In the genomic region with DNA sequence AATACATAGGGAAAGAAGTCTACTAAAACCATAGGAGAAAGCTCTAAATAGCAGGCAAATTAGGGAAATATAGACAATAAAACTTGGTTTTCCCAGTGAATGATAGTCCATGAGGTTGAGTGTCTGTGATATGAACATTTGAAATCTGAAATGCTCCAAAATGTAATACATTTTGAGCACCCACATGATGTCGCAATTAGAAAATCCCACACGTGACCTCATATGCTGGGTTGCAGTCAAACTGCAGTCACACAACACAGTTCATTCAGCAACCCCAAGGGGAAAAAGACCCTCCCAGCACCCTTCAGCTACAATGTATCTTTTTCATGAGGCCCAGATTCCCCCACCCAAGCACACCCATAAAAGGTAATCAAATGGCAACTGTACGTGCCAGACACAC, we compare ENCODE assay signal across 21 cellular contexts.
DNase-seq lines count a peak whose midpoint lies in the region; ATAC-seq, FAIRE-seq and TF ChIP-seq lines count a peak whose summit lies in the region.
"Had no signal": no experiment of that assay in that cellular context is flagged by ENCODE, and none has a peak within 500 bp of the region (broad histone marks: within the 10 kb centered on the region; RNA-seq: fewer than 3 reads in every experiment).

No MANE protein-coding gene starts in this region.

- H3K27me3 ChIP-seq in Caco-2 (replicated peaks; ENCODE audit: control insufficient read depth, insufficient read depth, low read length), result no peaks in the 10 kb centered on the region
- H3K27me3 ChIP-seq in endothelial cell of umbilical vein (ENCODE audit: control insufficient read depth in 2 of 2, insufficient read depth in 2 of 2, low read length in 2 of 2), result no peaks in the 10 kb centered on the region
- H3K27me3 ChIP-seq: BE2C had no signal

- H3K4me3 Mint-ChIP-seq in Caco-2 (ENCODE audit: unreplicated experiment) (no peak overlapping the region), nephron progenitor cell (no peak overlapping the region)
- H3K4me3 Mint-ChIP-seq: CD4-positive, CD25-positive, alpha-beta regulatory T cell; HFFc6 had no signal

- H3K4me2 ChIP-seq in endothelial cell of umbilical vein (ENCODE audit: insufficient read depth, low read length), result no peak overlapping the region
- H3K4me2 ChIP-seq: SK-N-SH had no signal

- no peak for TF ChIP-seq POLR2A in NB4 (IDR thresholded peaks at IDR 0.05; ENCODE audit: extremely low read depth, insufficient read length)
- TF ChIP-seq POLR2A in endothelial cell of umbilical vein (IDR thresholded peaks at IDR 0.05; ENCODE audit: low read depth, low read length), result no peak

- H3K9me1 ChIP-seq in endothelial cell of umbilical vein (replicated peaks; ENCODE audit: control insufficient read depth, extremely low read depth, insufficient read depth, low read length), result no peaks in the 10 kb centered on the region

- H3K9ac ChIP-seq in endothelial cell of umbilical vein (replicated peaks; ENCODE audit: extremely low read depth, insufficient read depth, low read length), result no peak overlapping the region
- H3K9ac ChIP-seq: SK-N-SH had no signal

- H3K27me3 Mint-ChIP-seq in Caco-2 (ENCODE audit: insufficient read depth, unreplicated experiment) (no peaks in the 10 kb centered on the region), nephron progenitor cell (ENCODE audit: low read depth, poor library complexity) (peaks cover 3% of the 10 kb centered on the region)
- H3K27me3 Mint-ChIP-seq: CD4-positive, CD25-positive, alpha-beta regulatory T cell had no signal

- H3K36me3 Mint-ChIP-seq in Caco-2 (ENCODE audit: insufficient read depth, unreplicated experiment), result peaks cover 12% of the 10 kb centered on the region
- H3K36me3 Mint-ChIP-seq in nephron progenitor cell (ENCODE audit: low read depth), result no peaks in the 10 kb centered on the region
- H3K36me3 Mint-ChIP-seq: CD4-positive, CD25-positive, alpha-beta regulatory T cell had no signal

- H3K9me3 ChIP-seq in Caco-2 (no peaks in the 10 kb centered on the region), endothelial cell of umbilical vein (replicated peaks; ENCODE audit: control insufficient read depth, insufficient read depth, low read length) (no peaks in the 10 kb centered on the region)
- H3K9me3 ChIP-seq: BE2C, SK-N-SH had no signal

- H3K27ac ChIP-seq in endothelial cell of umbilical vein (ENCODE audit: insufficient read depth, low read depth, low read length), result no peak overlapping the region

- peak overlapping the region; percentile 53 for H2AFZ ChIP-seq in endothelial cell of umbilical vein (ENCODE audit: low read depth, low read length)

- H3K4me1 Mint-ChIP-seq in Caco-2 (ENCODE audit: low read depth, unreplicated experiment) (peaks cover 7% of the 10 kb centered on the region), nephron progenitor cell (no peaks in the 10 kb centered on the region)
- H3K4me1 Mint-ChIP-seq: CD4-positive, CD25-positive, alpha-beta regulatory T cell had no signal

- TF ChIP-seq CTCF in Caco-2 (IDR thresholded peaks at IDR 0.05; ENCODE audit: insufficient read depth in 1 of 2, low read depth in 1 of 2, low read length in 1 of 2, severe bottlenecking in 1 of 2, unreplicated experiment in 1 of 2), result no peak
- TF ChIP-seq CTCF in NB4 (IDR thresholded peaks at IDR 0.05; ENCODE audit: low read depth, low read length), result no peak
- no peak for TF ChIP-seq CTCF in endothelial cell of umbilical vein (IDR thresholded peaks at IDR 0.05; ENCODE audit: extremely low read depth in 1 of 2, insufficient read depth in 1 of 2, low read depth in 1 of 2, low read length in 2 of 2)
- no peak for TF ChIP-seq CTCF in nephron progenitor cell (IDR thresholded peaks at IDR 0.05)

- no TSS peak for BruUV-seq in Caco-2 (replicated peaks; lab: Mats Ljungman, UMichigan)
- BruUV-seq in endothelial cell of umbilical vein (replicated peaks; lab: Mats Ljungman, UMichigan), result no TSS peak

- DNase-seq in Caco-2 (no peak), NB4 (ENCODE audit: low read depth) (peak; percentile 9), endothelial cell of umbilical vein (ENCODE audit: low read depth, low spot score) (no peak), nephron progenitor cell (no peak), left colon (no peak), NOMO-1 treated with dmso at 0.1 percent for 144 hours (lab: John Stamatoyannopoulos, UW; ENCODE audit: unreplicated experiment) (no peak)
- DNase-seq: BE2C; CD4-positive, CD25-positive, alpha-beta regulatory T cell; DMS79; H7; HFFc6; NCI-H1105; NCI-H146; NCI-H2029 treated with DMSO at 0.1 percent for 48 hours; NCI-H226; NCI-H510A treated with DMSO at 0.1 percent for 48 hours; NCI-H748 treated with DMSO at 0.1 percent for 48 hours; SIG-M5; SK-N-SH had no signal

- H3K27ac Mint-ChIP-seq in Caco-2 (ENCODE audit: unreplicated experiment) (peak overlapping the region; percentile 37), nephron progenitor cell (peak overlapping the region; percentile 25)
- H3K27ac Mint-ChIP-seq: CD4-positive, CD25-positive, alpha-beta regulatory T cell; HFFc6 had no signal

- POLR2A ChIA-PET in Caco-2 (lab: Charles Lee) (no interaction called here), endothelial cell of umbilical vein (lab: Charles Lee) (no interaction called here)

- CTCF ChIA-PET in Caco-2 (lab: Charles Lee) (no interaction called here), endothelial cell of umbilical vein (lab: Charles Lee) (interaction anchor here (0.7 to 1.9 kb wide), 3 partner anchors 19 to 106 kb away, joined by 3 to 8 read pairs (median 4); no protein-coding TSS in a partner anchor)

- H3K4me3 ChIP-seq in Caco-2 (ENCODE audit: low read depth, low read length), result no peak overlapping the region
- H3K4me3 ChIP-seq in NB4 (ENCODE audit: low read depth, low read length), result no peak overlapping the region
- no peak overlapping the region for H3K4me3 ChIP-seq in endothelial cell of umbilical vein (replicated peaks in 1 of 3; ENCODE audit: insufficient read depth in 1 of 3, low read depth in 1 of 3, low read length in 3 of 3)

- no peaks in the 10 kb centered on the region for H4K20me1 ChIP-seq in endothelial cell of umbilical vein (replicated peaks; ENCODE audit: control insufficient read depth, extremely low read depth, insufficient read depth, low read length)

- H3K36me3 ChIP-seq in Caco-2 (ENCODE audit: control insufficient read depth, insufficient read depth, low read length) (no peaks in the 10 kb centered on the region), endothelial cell of umbilical vein (ENCODE audit: control insufficient read depth in 2 of 2, extremely low read depth in 1 of 2, insufficient read depth in 2 of 2, low read length in 2 of 2) (no peaks in the 10 kb centered on the region)
- H3K36me3 ChIP-seq: BE2C had no signal

- dilution Hi-C loops in endothelial cell of umbilical vein (cut with MboI; ENCODE audit: extremely low pct_ligation_motif_present, low sequenced_read_pairs), result no loop called here

- H3K9me3 Mint-ChIP-seq in Caco-2 (ENCODE audit: unreplicated experiment) (peaks cover 1% of the 10 kb centered on the region), nephron progenitor cell (no peaks in the 10 kb centered on the region)
- H3K9me3 Mint-ChIP-seq: HFFc6 had no signal

- no peaks in the 10 kb centered on the region for H3K79me2 ChIP-seq in endothelial cell of umbilical vein (ENCODE audit: control insufficient read depth, insufficient read depth, low read length)

- no peak for FAIRE-seq in endothelial cell of umbilical vein (lab: Jason Lieb, UNC)

- intact Hi-C loops in Caco-2 (cut with micrococcal nuclease; ENCODE audit: unreplicated experiment) (no loop called here), endothelial cell of umbilical vein (cut with micrococcal nuclease) (no loop called here), left colon (cut with DNase I, micrococcal nuclease) (no loop called here)

- no peak for ATAC-seq in HG03159 (IDR thresholded peaks at IDR 0.05; ENCODE audit: unreplicated experiment)
- ATAC-seq in left colon, result no peak
- ATAC-seq: Panc1 had no signal

- H3K4me1 ChIP-seq in Caco-2 (peaks cover 23% of the 10 kb centered on the region), endothelial cell of umbilical vein (ENCODE audit: control insufficient read depth, extremely low read depth, insufficient read depth, low read length) (peaks cover 21% of the 10 kb centered on the region)
- H3K4me1 ChIP-seq: BE2C had no signal

TF ChIP-seq in endothelial cell of umbilical vein, 7 proteins besides CTCF, POLR2A, EP300 and RAD21:
- TF ChIP-seq JUN (IDR thresholded peaks at IDR 0.05; ENCODE audit: borderline replicate concordance, insufficient read depth, insufficient read length, low read depth), result no peak
- no peak for TF ChIP-seq FOS (IDR thresholded peaks at IDR 0.05; ENCODE audit: borderline replicate concordance, insufficient read depth, low read length)
- TF ChIP-seq GATA2 (IDR thresholded peaks at IDR 0.05; ENCODE audit: insufficient read depth, insufficient read length, low read depth, low read length), result no peak
- no peak for TF ChIP-seq POLR2AphosphoS5 (IDR thresholded peaks at IDR 0.05; ENCODE audit: insufficient read depth, low read depth, low read length)
- TF ChIP-seq, protein P1, sequence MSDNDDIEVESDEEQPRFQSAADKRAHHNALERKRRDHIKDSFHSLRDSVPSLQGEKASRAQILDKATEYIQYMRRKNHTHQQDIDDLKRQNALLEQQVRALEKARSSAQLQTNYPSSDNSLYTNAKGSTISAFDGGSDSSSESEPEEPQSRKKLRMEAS (IDR thresholded peaks at IDR 0.05; ENCODE audit: insufficient read depth, insufficient read length), result no peak
- TF ChIP-seq EZH2 (IDR thresholded peaks at IDR 0.05; ENCODE audit: borderline replicate concordance, low read depth, low read length, severe bottlenecking), result no peak
- TF ChIP-seq MYC (IDR thresholded peaks at IDR 0.05; ENCODE audit: low read depth, low read length), result no peak
